8 cellular contexts compared by ENCODE assay signal in genomic region chr15:43441316-43441715, GRCh38. TPM values are rescaled to one million over a fixed set of nuclear protein-coding genes. Genes with fewer than 3 reads are reported as not detected.
DNase-seq lines count a peak whose midpoint lies in the region; ATAC-seq and TF ChIP-seq lines count a peak whose summit lies in the region.

No MANE protein-coding gene starts in this region.

- no peaks in the 10 kb centered on the region for H3K9me2 ChIP-seq in SK-N-SH

- no peaks in the 10 kb centered on the region for H3K27me3 Mint-ChIP-seq in activated T-cell treated with anti-CD3 and anti-CD28 coated beads, Interleukin-2, amount 50 U/mL, for 72 hours (ENCODE audit: low read depth)

- H3K4me1 ChIP-seq in SK-N-SH (ENCODE audit: control insufficient read depth in 1 of 2, insufficient read depth in 2 of 2, low read depth in 1 of 2, low read length in 1 of 2), result no peaks in the 10 kb centered on the region
- H3K4me1 ChIP-seq in thyroid gland, result peaks cover 0 to 12% of the 10 kb centered on the region in 2 donors

- H3K4me1 Mint-ChIP-seq in activated T-cell treated with anti-CD3 and anti-CD28 coated beads, Interleukin-2, amount 50 U/mL, for 72 hours (ENCODE audit: low read depth), result peaks cover 12% of the 10 kb centered on the region

- H4K20me1 ChIP-seq in SK-N-SH (ENCODE audit: insufficient read depth), result no peaks in the 10 kb centered on the region

- peaks cover under 1 to 4% of the 10 kb centered on the region in 2 donors for H3K36me3 Mint-ChIP-seq in activated T-cell treated with anti-CD3 and anti-CD28 coated beads, Interleukin-2, amount 50 U/mL, for 72 hours (ENCODE audit: insufficient read depth in 2 of 2)

- TF ChIP-seq EP300 in SK-N-SH (IDR thresholded peaks at IDR 0.05; ENCODE audit: borderline replicate concordance in 1 of 2, low read depth in 1 of 2, low read length in 1 of 2), result no peak

- ATAC-seq in activated T-cell treated with anti-CD3 and anti-CD28 coated beads, Interleukin-2, amount 50 U/mL, for 72 hours (replicated peaks in 1 of 2), result peak; percentile 72 to 74

- POLR2A ChIA-PET in SK-N-SH (lab: Yijun Ruan, JAX), result interaction anchor here (1.9 kb wide), 1 partner anchor 69 kb away, joined by 9 read pairs; no protein-coding TSS in a partner anchor

- H3K79me2 ChIP-seq in SK-N-SH (ENCODE audit: insufficient read depth), result no peaks in the 10 kb centered on the region

- no peaks in the 10 kb centered on the region for H3K9me3 ChIP-seq in SK-N-SH
- H3K9me3 ChIP-seq in thyroid gland, result no peaks in the 10 kb centered on the region

- no peak for TF ChIP-seq RAD21 in SK-N-SH (IDR thresholded peaks at IDR 0.05; ENCODE audit: low read length)

- H3K27ac Mint-ChIP-seq in activated T-cell treated with anti-CD3 and anti-CD28 coated beads, Interleukin-2, amount 50 U/mL, for 72 hours, result peak overlapping the region; percentile 76

- H3K9ac ChIP-seq in SK-N-SH, result peak overlapping the region; percentile 53

- H3K4me3 ChIP-seq in SK-N-SH (ENCODE audit: low read depth in 2 of 2, low read length in 1 of 2) (no peak overlapping the region; a peak in 1 of 4 replicates), thyroid gland (replicated peaks in 1 of 3) (no peak overlapping the region)

- H3K4me2 ChIP-seq in SK-N-SH, result peak overlapping the region; percentile 51; the same call in 1 of the 2 replicates

- no peak overlapping the region for H2AFZ ChIP-seq in SK-N-SH (ENCODE audit: low read depth)

- CTCF ChIA-PET in SK-N-SH (lab: Yijun Ruan, JAX), result interaction anchor here (0.6 to 4.7 kb wide), 11 partner anchors 8 to 335 kb away, joined by 3 to 36 read pairs (median 4); partner anchors contain the start of genes ELL3 and MAP1A

- intact Hi-C loops in thyroid gland (cut with DNase I) (no loop called here), posterior cingulate gyrus (cut with DNase I) (loop anchor here (2.0 kb wide), 1 partner anchor 73 kb away; no protein-coding TSS in a partner anchor)

- no peaks in the 10 kb centered on the region for H3K9me3 Mint-ChIP-seq in activated T-cell treated with anti-CD3 and anti-CD28 coated beads, Interleukin-2, amount 50 U/mL, for 72 hours

- H3K36me3 ChIP-seq in SK-N-SH (replicated peaks in 1 of 2; ENCODE audit: control insufficient read depth in 1 of 2, insufficient read depth in 2 of 2, low read length in 1 of 2), result peaks cover 36 to 54% of the 10 kb centered on the region in 2 experiments
- peaks cover 2 to 19% of the 10 kb centered on the region in 2 donors for H3K36me3 ChIP-seq in thyroid gland

- TF ChIP-seq CTCF in SK-N-SH (IDR thresholded peaks at IDR 0.05), result no peak
- no peak for TF ChIP-seq CTCF in thyroid gland (IDR thresholded peaks at IDR 0.05)

- no peaks in the 10 kb centered on the region for H3K27me3 ChIP-seq in SK-N-SH (ENCODE audit: insufficient read depth)
- H3K27me3 ChIP-seq in thyroid gland, result no peaks in the 10 kb centered on the region

- peaks cover 21% of the 10 kb centered on the region for H3F3A ChIP-seq in SK-N-SH (replicated peaks; ENCODE audit: insufficient read depth)

- TF ChIP-seq POLR2A in thyroid gland (IDR thresholded peaks at IDR 0.05), result no peak

- H3K27ac ChIP-seq in SK-N-SH (ENCODE audit: low read depth in 2 of 2, low read length in 1 of 2) (peak overlapping the region; percentile 36 to 92; a peak in 3 of 4 replicates), thyroid gland (peak overlapping the region; percentile 63 to 76 (median 70))

- DNase-seq in activated T-cell treated with anti-CD3 and anti-CD28 coated beads, Interleukin-2, amount 50 U/mL, for 72 hours, result peak in 1 of 2 donors; percentile 6
- DNase-seq in activated T-cell treated with anti-CD3 and anti-CD28 coated beads, Interleukin-2, amount 50 U/mL, for 48 hours, result no peak
- DNase-seq in SK-N-SH, result peak; percentile 22
- DNase-seq in fibroblast of the conjunctiva (ENCODE audit: low read depth), result peak; percentile 60
- no peak for DNase-seq in thyroid gland
- no peak for DNase-seq in GOT3 (lab: John Stamatoyannopoulos, UW)
- no peak for DNase-seq in epidermal melanocyte (ENCODE audit: insufficient read length, low spot score)
- DNase-seq in posterior cingulate gyrus, result no peak

- H3K4me3 Mint-ChIP-seq in activated T-cell treated with anti-CD3 and anti-CD28 coated beads, Interleukin-2, amount 50 U/mL, for 72 hours, result peak overlapping the region; percentile 25 to 52

TF ChIP-seq in SK-N-SH, 30 proteins besides CTCF, POLR2A, EP300 and RAD21:
- TF ChIP-seq FOXM1 (IDR thresholded peaks at IDR 0.05; ENCODE audit: low read depth), result no peak
- TF ChIP-seq POLR2AphosphoS5 (IDR thresholded peaks at IDR 0.05; ENCODE audit: low read depth, low read length), result no peak
- TF ChIP-seq CHD2 (IDR thresholded peaks at IDR 0.05; ENCODE audit: low read length, partially characterized antibody), result no peak
- TF ChIP-seq USF1 (IDR thresholded peaks at IDR 0.05; ENCODE audit: borderline replicate concordance, low read depth), result no peak
- no peak for TF ChIP-seq YY1 (IDR thresholded peaks at IDR 0.05; ENCODE audit: low read depth)
- TF ChIP-seq SIN3A (IDR thresholded peaks at IDR 0.05; ENCODE audit: borderline replicate concordance, low read depth, low read length), result no peak
- no peak for TF ChIP-seq EZH2phosphoT487 (IDR thresholded peaks at IDR 0.05; ENCODE audit: borderline replicate concordance, low read depth)

RNA-seq across cellular contexts. Expression of gene TP53BP1, which starts 51.6 kb away (rescaled TPM):
- total RNA-seq in activated T-cell treated with anti-CD3 and anti-CD28 coated beads, Interleukin-2, amount 50 U/mL, for 72 hours, result 10 to 100 TPM; 33.2 to 35.0 TPM
- polyA plus RNA-seq in SK-N-SH (2012; rRNA removed), result 27.1 and 46.5 TPM in 2 replicates
- polyA plus RNA-seq in SK-N-SH (2012; cell fraction: cytosol; rRNA removed), result 22.2 and 29.4 TPM in 2 replicates
- polyA plus RNA-seq in SK-N-SH (2012; cell fraction: nucleus; rRNA removed), result 80.1 and 95.5 TPM in 2 replicates
- 10 to 100 TPM; 46.4 to 98.0 (median 72.7) TPM for total RNA-seq in thyroid gland

Comparison
In these comparisons a context has a peak if more than half of its experiments do, and no peak if none do; other contexts are left out.
1. DNase-seq: peak in SK-N-SH (single experiment) and fibroblast of the conjunctiva (single experiment); none in activated T-cell treated with anti-CD3 and anti-CD28 coated beads, Interleukin-2, amount 50 U/mL, for 48 hours (0 of 2), thyroid gland (0 of 2), GOT3 (single experiment), epidermal melanocyte (single experiment) and posterior cingulate gyrus (0 of 10).